15 cellular contexts compared by ENCODE assay signal in the genomic region with DNA sequence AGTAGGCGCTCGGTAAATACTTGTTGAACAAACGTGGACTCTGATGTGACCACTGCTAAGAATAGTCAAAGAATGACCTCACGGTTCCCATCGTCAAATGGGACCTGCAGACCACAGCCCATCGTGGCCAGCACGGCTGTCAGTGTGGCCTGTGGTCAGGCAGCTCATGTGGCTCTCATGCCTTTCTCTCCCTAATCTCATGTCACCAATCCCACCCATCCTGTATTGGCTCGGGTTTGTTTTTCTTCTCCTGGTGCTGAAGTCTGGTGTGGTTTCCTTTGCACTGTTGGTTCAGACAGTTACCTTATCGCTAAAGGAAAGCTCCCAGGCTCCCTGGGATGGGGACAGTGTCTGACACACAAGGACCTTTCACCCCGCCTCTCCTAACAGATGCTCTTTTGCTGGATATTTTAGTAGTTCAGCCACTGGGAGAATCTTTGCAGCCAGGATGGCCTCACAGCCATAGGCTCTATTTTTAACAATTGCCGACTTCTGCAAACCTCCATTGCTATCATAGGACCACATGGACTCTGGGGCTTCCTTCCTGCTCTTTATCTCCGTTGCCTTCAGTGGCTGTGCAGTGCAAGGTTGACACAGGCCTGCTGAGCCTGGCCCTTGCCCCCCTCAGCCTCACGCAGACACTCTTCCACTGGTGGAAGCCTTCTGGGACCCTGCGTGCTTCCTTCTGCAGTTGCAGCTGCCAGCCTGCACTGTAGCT.
DNase-seq lines count a peak whose midpoint lies in the region; ATAC-seq, FAIRE-seq and TF ChIP-seq lines count a peak whose summit lies in the region.
"Had no signal": no experiment of that assay in that cellular context is flagged by ENCODE, and none has a peak within 500 bp of the region (broad histone marks: within the 10 kb centered on the region; RNA-seq: fewer than 3 reads in every experiment).

No MANE protein-coding gene starts in this region.

- H3K27ac ChIP-seq in right lobe of liver = peak overlapping the region in 1 of 3 donors; percentile 5
- H3K27ac ChIP-seq: cardiac muscle cell had no signal

- H3K4me1 ChIP-seq in right lobe of liver = no peaks in the 10 kb centered on the region

- no peak for TF ChIP-seq POLR2A in right lobe of liver (IDR thresholded peaks at IDR 0.05)

- no peak overlapping the region for H3K4me3 ChIP-seq in right lobe of liver
- H3K4me3 ChIP-seq: cardiac muscle cell had no signal

- FAIRE-seq in urothelium cell line (lab: Jason Lieb, UNC) = peak; percentile 9
- FAIRE-seq: HTR-8/SVneo had no signal

- no peaks in the 10 kb centered on the region for H3K36me3 Mint-ChIP-seq in activated naive CD8-positive, alpha-beta T cell treated with anti-CD3 and anti-CD28 coated beads, Interleukin-2, amount 10 ng/mL, durations not matched to agents 7 days and 5 days
- no peaks in the 10 kb centered on the region for H3K36me3 Mint-ChIP-seq in activated naive CD8-positive, alpha-beta T cell treated with anti-CD3 and anti-CD28 coated beads, Interleukin-2, amount 50 U/mL, for 24 hours (ENCODE audit: low read depth)

- H3K4me3 Mint-ChIP-seq in activated naive CD8-positive, alpha-beta T cell treated with anti-CD3 and anti-CD28 coated beads, Interleukin-2, amount 10 ng/mL, durations not matched to agents 7 days and 5 days = no peak overlapping the region
- no peak overlapping the region for H3K4me3 Mint-ChIP-seq in activated naive CD8-positive, alpha-beta T cell treated with anti-CD3 and anti-CD28 coated beads, Interleukin-2, amount 50 U/mL, for 24 hours
- H3K4me3 Mint-ChIP-seq: activated naive CD4-positive, alpha-beta T cell treated with anti-CD3 and anti-CD28 coated beads for 36 hours had no signal

- TF ChIP-seq CTCF in right lobe of liver (IDR thresholded peaks at IDR 0.05) = no peak

- no peak for DNase-seq in activated naive CD8-positive, alpha-beta T cell treated with anti-CD3 and anti-CD28 coated beads, Interleukin-2, amount 10 ng/mL, durations not matched to agents 7 days and 5 days
- no peak for DNase-seq in activated naive CD8-positive, alpha-beta T cell treated with anti-CD3 and anti-CD28 coated beads, Interleukin-2, amount 50 U/mL, for 24 hours
- DNase-seq in dermis microvascular lymphatic vessel endothelial cell (ENCODE audit: low read depth in 2 of 2) = peak; percentile 35 to 52
- DNase-seq in right lobe of liver = peak in 2 of 3 donors; percentile 32 to 50
- no peak for DNase-seq in urothelium cell line (ENCODE audit: low spot score)
- no peak for DNase-seq in iPS-NIHi11 (ENCODE audit: low spot score)
- DNase-seq in NCI-H526 (lab: John Stamatoyannopoulos, UW) = no peak
- DNase-seq in kidney glomerular epithelial cell (lab: John Stamatoyannopoulos, UW) = no peak
- DNase-seq: 8988T; activated naive CD4-positive, alpha-beta T cell treated with anti-CD3 and anti-CD28 coated beads for 36 hours; COR-L47; NCI-H1417; T1000 had no signal

- no peaks in the 10 kb centered on the region for H3K9me3 ChIP-seq in right lobe of liver

- WGBS in right lobe of liver (ENCODE audit: insufficient coverage, low coverage, low lambda C conversion rate, missing lambda C conversion rate) = 34% methylated on average over 12 of the region's 14 CpGs

- peaks cover 10% of the 10 kb centered on the region for H3K4me1 Mint-ChIP-seq in activated naive CD8-positive, alpha-beta T cell treated with anti-CD3 and anti-CD28 coated beads, Interleukin-2, amount 10 ng/mL, durations not matched to agents 7 days and 5 days
- no peaks in the 10 kb centered on the region for H3K4me1 Mint-ChIP-seq in activated naive CD8-positive, alpha-beta T cell treated with anti-CD3 and anti-CD28 coated beads, Interleukin-2, amount 50 U/mL, for 24 hours

- ATAC-seq in activated naive CD8-positive, alpha-beta T cell treated with anti-CD3 and anti-CD28 coated beads, Interleukin-2, amount 10 ng/mL, durations not matched to agents 7 days and 5 days (ENCODE audit: low read depth) = peak; percentile 47
- no peak for ATAC-seq in activated naive CD8-positive, alpha-beta T cell treated with anti-CD3 and anti-CD28 coated beads, Interleukin-2, amount 50 U/mL, for 24 hours
- peak; percentile 77 to 87 (median 80) for ATAC-seq in right lobe of liver

- no peaks in the 10 kb centered on the region for H3K36me3 ChIP-seq in right lobe of liver
- H3K36me3 ChIP-seq: cardiac muscle cell had no signal

- H3K27me3 Mint-ChIP-seq in activated naive CD8-positive, alpha-beta T cell treated with anti-CD3 and anti-CD28 coated beads, Interleukin-2, amount 10 ng/mL, durations not matched to agents 7 days and 5 days = peaks cover 18% of the 10 kb centered on the region
- H3K27me3 Mint-ChIP-seq in activated naive CD8-positive, alpha-beta T cell treated with anti-CD3 and anti-CD28 coated beads, Interleukin-2, amount 50 U/mL, for 24 hours = no peaks in the 10 kb centered on the region

- H3K9me3 Mint-ChIP-seq in activated naive CD8-positive, alpha-beta T cell treated with anti-CD3 and anti-CD28 coated beads, Interleukin-2, amount 10 ng/mL, durations not matched to agents 7 days and 5 days = no peaks in the 10 kb centered on the region
- no peaks in the 10 kb centered on the region for H3K9me3 Mint-ChIP-seq in activated naive CD8-positive, alpha-beta T cell treated with anti-CD3 and anti-CD28 coated beads, Interleukin-2, amount 50 U/mL, for 24 hours
- H3K9me3 Mint-ChIP-seq: activated naive CD4-positive, alpha-beta T cell treated with anti-CD3 and anti-CD28 coated beads for 36 hours had no signal

- H3K27me3 ChIP-seq in right lobe of liver = no peaks in the 10 kb centered on the region
- H3K27me3 ChIP-seq: cardiac muscle cell had no signal

- peak overlapping the region; percentile 72 for H3K27ac Mint-ChIP-seq in activated naive CD8-positive, alpha-beta T cell treated with anti-CD3 and anti-CD28 coated beads, Interleukin-2, amount 10 ng/mL, durations not matched to agents 7 days and 5 days
- H3K27ac Mint-ChIP-seq in activated naive CD8-positive, alpha-beta T cell treated with anti-CD3 and anti-CD28 coated beads, Interleukin-2, amount 50 U/mL, for 24 hours = no peak overlapping the region
- H3K27ac Mint-ChIP-seq: activated naive CD4-positive, alpha-beta T cell treated with anti-CD3 and anti-CD28 coated beads for 36 hours had no signal

- intact Hi-C loops in right lobe of liver (cut with DNase I) = no loop called here

- POLR2A ChIA-PET in activated naive CD8-positive, alpha-beta T cell treated with anti-CD3 and anti-CD28 coated beads, Interleukin-2, amount 10 ng/mL, durations not matched to agents 7 days and 5 days (lab: Charles Lee) = no interaction called here

Comparison
In these comparisons a context has a peak if more than half of its experiments do, and no peak if none do; other contexts are left out.
1. DNase-seq: peak in dermis microvascular lymphatic vessel endothelial cell (2 of 2) and right lobe of liver (2 of 3); none in activated naive CD8-positive, alpha-beta T cell treated with anti-CD3 and anti-CD28 coated beads, Interleukin-2, amount 10 ng/mL, durations not matched to agents 7 days and 5 days (single experiment), activated naive CD8-positive, alpha-beta T cell treated with anti-CD3 and anti-CD28 coated beads, Interleukin-2, amount 50 U/mL, for 24 hours (single experiment), urothelium cell line (single experiment), iPS-NIHi11 (single experiment), NCI-H526 (0 of 2) and kidney glomerular epithelial cell (single experiment).